Comparison of ENCODE assay signal across 14 cellular contexts in genomic region chr6:158033751-158034702, GRCh38. TPM values are rescaled to one million over a fixed set of nuclear protein-coding genes. Genes with fewer than 3 reads are reported as not detected.
A peak's percentile ranks its signal among the peaks of the same experiment; 100 is the strongest.
DNase-seq lines count a peak whose midpoint lies in the region; ATAC-seq, FAIRE-seq and TF ChIP-seq lines count a peak whose summit lies in the region.
"Had no signal": no experiment of that assay in that cellular context is flagged by ENCODE, and none has a peak within 500 bp of the region (broad histone marks: within the 10 kb centered on the region; RNA-seq: fewer than 3 reads in every experiment).

No MANE protein-coding gene starts in this region.

- peak in 1 of 2 experiments; percentile 36; a peak in 2 of 5 replicates for TF ChIP-seq RAD21 in A549 (conservative IDR thresholded peaks at IDR 0.05 in 1 of 2, IDR thresholded peaks at IDR 0.05 in 1 of 2)

- intact Hi-C loops in ascending aorta (cut with DNase I) (no loop called here), Right ventricle myocardium superior (cut with DNase I) (no loop called here)

- POLR2A ChIA-PET in A549 (lab: Yijun Ruan, JAX): no interaction called here

- H3K4me3 ChIP-seq in A549: 0 out of 3 replicates have a peak overlapping the region, but pooled peaks have one; percentile 14
- H3K4me3 ChIP-seq in ascending aorta: no peak overlapping the region
- H3K4me3 ChIP-seq in muscle layer of duodenum (ENCODE audit: low read depth in 1 of 2, low read length in 2 of 2): no peak overlapping the region
- H3K4me3 ChIP-seq: suprapubic skin had no signal

- H3K27me3 ChIP-seq in ascending aorta (no peaks in the 10 kb centered on the region), muscle layer of duodenum (ENCODE audit: low read depth, low read length) (no peaks in the 10 kb centered on the region)
- H3K27me3 ChIP-seq: suprapubic skin had no signal

- FAIRE-seq in A549 (lab: Jason Lieb, UNC): no peak
- FAIRE-seq: A204.1 had no signal

- TF ChIP-seq POLR2A in A549 (IDR thresholded peaks at IDR 0.05; ENCODE audit: low read length): no peak

- peak overlapping the region; percentile 92 to 94 for H3K27ac ChIP-seq in A549
- H3K27ac ChIP-seq in ascending aorta: peak overlapping the region; percentile 35 to 36
- H3K27ac ChIP-seq in muscle layer of duodenum (ENCODE audit: low read length): peak overlapping the region; percentile 27
- H3K27ac ChIP-seq: suprapubic skin had no signal

- H3K36me3 ChIP-seq in ascending aorta: no peaks in the 10 kb centered on the region
- peaks cover 4 to 7% of the 10 kb centered on the region in 2 donors for H3K36me3 ChIP-seq in muscle layer of duodenum (ENCODE audit: control insufficient read depth in 1 of 2, insufficient read depth in 2 of 2, low read length in 2 of 2)
- H3K36me3 ChIP-seq: suprapubic skin had no signal

- 12% methylated on average over 9 of the region's 14 CpGs for WGBS in A549 (ENCODE audit: missing lambda C conversion rate)

- CTCF ChIA-PET in A549 (lab: Yijun Ruan, JAX): interaction anchor here (1.4 to 5.2 kb wide), 3 partner anchors 8 to 52 kb away, joined by 4 to 25 read pairs (median 11); partner anchors contain the start of gene SYNJ2

- ATAC-seq in A549 (peak; percentile 49 to 75), Right ventricle myocardium superior (ENCODE audit: poor library complexity) (peak; percentile 12), HG03432 (IDR thresholded peaks at IDR 0.05; ENCODE audit: unreplicated experiment) (no peak)
- ATAC-seq: activated T-cell treated with anti-CD3 and anti-CD28 coated beads, Interleukin-2, amount 50 U/mL, for 72 hours had no signal

- TF ChIP-seq CTCF in A549 (IDR thresholded peaks at IDR 0.05) (no peak), ascending aorta (IDR thresholded peaks at IDR 0.05) (no peak)

- H3K9me3 ChIP-seq in A549: no peaks in the 10 kb centered on the region
- no peaks in the 10 kb centered on the region for H3K9me3 ChIP-seq in ascending aorta
- H3K9me3 ChIP-seq in muscle layer of duodenum (ENCODE audit: control insufficient read depth in 1 of 2, low read length in 2 of 2): no peaks in the 10 kb centered on the region
- H3K9me3 ChIP-seq: suprapubic skin had no signal

- H3K4me1 ChIP-seq in A549: peaks cover 66% of the 10 kb centered on the region
- peaks cover 10 to 42% of the 10 kb centered on the region in 2 donors for H3K4me1 ChIP-seq in ascending aorta
- peaks cover 10 to 26% of the 10 kb centered on the region in 2 donors for H3K4me1 ChIP-seq in muscle layer of duodenum (ENCODE audit: control insufficient read depth in 1 of 2, insufficient read depth in 2 of 2, low read length in 2 of 2)

- H3K4me2 ChIP-seq in A549: peak overlapping the region; percentile 78

- DNase-seq in A549 (ENCODE audit: low read depth in 1 of 2, low spot score in 1 of 2): peak in 1 of 2 experiments; percentile 84
- DNase-seq in ascending aorta (ENCODE audit: low spot score in 2 of 2): no peak
- DNase-seq in Right ventricle myocardium superior: no peak
- DNase-seq in SHP77 (lab: John Stamatoyannopoulos, UW): no peak
- no peak for DNase-seq in RKO (ENCODE audit: low spot score)
- no peak for DNase-seq in GOT3 (lab: John Stamatoyannopoulos, UW)
- DNase-seq: activated CD4-positive, alpha-beta T cell treated with anti-CD3 and anti-CD28 coated beads for 48 hours; activated T-cell treated with anti-CD3 and anti-CD28 coated beads, Interleukin-2, amount 50 U/mL, for 72 hours; mesendoderm; retina had no signal

- TF ChIP-seq EP300 in A549 (IDR thresholded peaks at IDR 0.05): no peak; a peak in 1 of 5 replicates

TF ChIP-seq in A549, 52 proteins besides CTCF, POLR2A, EP300 and RAD21 (continues in another document):
- TF ChIP-seq RCOR1 (IDR thresholded peaks at IDR 0.05; ENCODE audit: low read depth, low read length) (no peak), ELK1 (IDR thresholded peaks at IDR 0.05; ENCODE audit: low read depth, low read length) (no peak), ZNF302 (CRISPR knock-in tag; IDR thresholded peaks at IDR 0.05) (no peak), POLR2AphosphoS2 (conservative IDR thresholded peaks at IDR 0.05; ENCODE audit: low read length) (no peak), NPAS2 (CRISPR knock-in tag; IDR thresholded peaks at IDR 0.05; ENCODE audit: borderline replicate concordance) (no peak), BCL3 (IDR thresholded peaks at IDR 0.05) (no peak), HOXB13 (CRISPR knock-in tag; IDR thresholded peaks at IDR 0.05; ENCODE audit: low read depth) (no peak), ATOH8 (CRISPR knock-in tag; IDR thresholded peaks at IDR 0.05; ENCODE audit: low read depth) (peak; percentile 48; the same call in 1 of the 2 replicates), HDAC2 (IDR thresholded peaks at IDR 0.05) (no peak), ZSCAN20 (CRISPR knock-in tag; IDR thresholded peaks at IDR 0.05) (no peak), FOSB (CRISPR knock-in tag; IDR thresholded peaks at IDR 0.05) (no peak), JUN (IDR thresholded peaks at IDR 0.05) (peak in 1 of 2 experiments; percentile 52; a peak in 2 of 5 replicates), KDM5A (IDR thresholded peaks at IDR 0.05) (no peak), SMC3 (IDR thresholded peaks at IDR 0.05) (no peak; the same call in 2 of the 3 replicates), TFCP2L1 (CRISPR knock-in tag; IDR thresholded peaks at IDR 0.05) (no peak), GATA3 (IDR thresholded peaks at IDR 0.05; ENCODE audit: borderline replicate concordance) (no peak), EHMT2 (IDR thresholded peaks at IDR 0.05; ENCODE audit: low read depth) (no peak), MAX (IDR thresholded peaks at IDR 0.05) (peak; percentile 84), HES2 (IDR thresholded peaks at IDR 0.05) (no peak), CBX8 (IDR thresholded peaks at IDR 0.05) (no peak), HEYL (CRISPR knock-in tag; IDR thresholded peaks at IDR 0.05) (no peak), HMGXB4 (CRISPR knock-in tag; IDR thresholded peaks at IDR 0.05; ENCODE audit: borderline replicate concordance) (no peak), JUNB (IDR thresholded peaks at IDR 0.05) (0 out of 2 replicates have a peak, but pooled peaks have one; percentile 15), MYC (IDR thresholded peaks at IDR 0.05; ENCODE audit: borderline replicate concordance, low read length) (peak; percentile 77; the same call in 1 of the 2 replicates), SREBF2 (IDR thresholded peaks at IDR 0.05) (no peak)

RNA-seq across cellular contexts. Expression of gene SYNJ2, which starts 52.4 kb away (rescaled TPM):
- polyA plus RNA-seq in A549 (2011; rRNA removed): 22.3 and 24.7 TPM in 2 replicates
- 28.9 and 30.2 TPM in 2 replicates for polyA plus RNA-seq in A549 (2012; cell fraction: cytosol; rRNA removed)
- 21.6 and 25.1 TPM in 2 replicates for polyA plus RNA-seq in A549 (2012; cell fraction: nucleus; rRNA removed)
- polyA plus RNA-seq in A549 (2017; fragmentation: RNase III; extraction: RNeasy Plus Mini Kit Qiagen cat#74134 plus additional on column Dnase treatment): 26.5 to 28.5 TPM (median 26.7 TPM) in 3 replicates
- polyA minus RNA-seq in A549 (2011; rRNA and poly(A)+ RNA removed): 31.0 and 31.9 TPM in 2 replicates
- total RNA-seq in ascending aorta: 3.0 TPM
- total RNA-seq in Right ventricle myocardium superior: 14.0 TPM

Comparison
In these comparisons a context has a peak if more than half of its experiments do, and no peak if none do; other contexts are left out.
1. H3K27ac ChIP-seq: peak in every context shown above with its lines; median percentile 93 in A549; 36 in ascending aorta; 27 in muscle layer of duodenum.